In genomic region chr3:187737401-187738088, GRCh38 we compare ENCODE assay signal across 8 cellular contexts.
DNase-seq lines count a peak whose midpoint lies in the region; ATAC-seq and TF ChIP-seq lines count a peak whose summit lies in the region.

No MANE protein-coding gene starts in this region.

- H3K4me3 Mint-ChIP-seq in nephron: peak overlapping the region; percentile 94 to 98 (median 97)

- H3K4me1 ChIP-seq in tibial artery: peaks cover 0 to 38% (median 29%) of the 10 kb centered on the region in 4 donors

- H3K4me3 ChIP-seq in foreskin fibroblast (ENCODE audit: low read depth in 1 of 2, low read length in 2 of 2): peak overlapping the region; percentile 83 to 86
- peak overlapping the region; percentile 75 to 78 for H3K4me3 ChIP-seq in tibial artery

- H3K36me3 ChIP-seq in tibial artery: peaks cover 22 to 25% (median 23%) of the 10 kb centered on the region in 3 donors

- ATAC-seq in HG02981 (IDR thresholded peaks at IDR 0.05; ENCODE audit: unreplicated experiment): no peak
- no peak for ATAC-seq in GM21717 (IDR thresholded peaks at IDR 0.05; ENCODE audit: unreplicated experiment)

- peaks cover 60% of the 10 kb centered on the region for H3K4me1 Mint-ChIP-seq in nephron

- H3K9me3 ChIP-seq in tibial artery: no peaks in the 10 kb centered on the region

- H3K36me3 Mint-ChIP-seq in nephron (ENCODE audit: low read depth): peaks cover 8% of the 10 kb centered on the region

- no peaks in the 10 kb centered on the region for H3K27me3 ChIP-seq in tibial artery

- H3K27ac ChIP-seq in tibial artery: peak overlapping the region; percentile 93 to 99

- intact Hi-C loops in tibial artery (cut with DNase I; ENCODE audit: low total_unique reads): no loop called here

- H3K27me3 Mint-ChIP-seq in nephron (ENCODE audit: low read depth): peaks cover 4% of the 10 kb centered on the region

- TF ChIP-seq CTCF in foreskin fibroblast (IDR thresholded peaks at IDR 0.05; ENCODE audit: low read depth, low read length) (no peak), nephron (IDR thresholded peaks at IDR 0.05; ENCODE audit: unreplicated experiment in 3 of 3) (peak in 1 of 3 experiments; percentile 8), tibial artery (IDR thresholded peaks at IDR 0.05) (peak in 1 of 2 experiments; percentile 7)

- no peaks in the 10 kb centered on the region for H3K9me3 Mint-ChIP-seq in nephron

- peak; percentile 77 for DNase-seq in EH (ENCODE audit: low read depth)
- DNase-seq in NCI-H2107 treated with DMSO at 0.1 percent for 48 hours (lab: John Stamatoyannopoulos, UW; ENCODE audit: unreplicated experiment): peak; percentile 31
- DNase-seq in activated gamma-delta T cell treated with Interleukin-2 at 50 U/mL for 16 hours: peak; percentile 52
- peak; percentile 67 to 86 for DNase-seq in foreskin fibroblast
- peak; percentile 74 to 90 for DNase-seq in tibial artery

- peak overlapping the region; percentile 83 to 100 (median 97) for H3K27ac Mint-ChIP-seq in nephron

Comparison
In these comparisons a context has a peak if more than half of its experiments do, and no peak if none do; other contexts are left out.
1. DNase-seq: peak in every context shown above with its lines; median percentile 82 in tibial artery; 77 in EH; 76 in foreskin fibroblast; 52 in activated gamma-delta T cell treated with Interleukin-2 at 50 U/mL for 16 hours; 31 in NCI-H2107 treated with DMSO at 0.1 percent for 48 hours.